29 cellular contexts compared by ENCODE assay signal in genomic region chr15:84891339-84891738, GRCh38. TPM values are rescaled to one million over a fixed set of nuclear protein-coding genes. Genes with fewer than 3 reads are reported as not detected.
"Had no signal": no experiment of that assay in that cellular context is flagged by ENCODE, and none has a peak within 500 bp of the region (broad histone marks: within the 10 kb centered on the region; RNA-seq: fewer than 3 reads in every experiment).

No MANE protein-coding gene starts in this region.

- H3K4me3 ChIP-seq: psoas muscle, right lobe of liver, sigmoid colon, stomach, tibial artery, transverse colon, upper lobe of right lung, uterus had no signal

- H3K4me1 ChIP-seq: parathyroid adenoma, psoas muscle, sigmoid colon, stomach, tibial artery, transverse colon, upper lobe of right lung, uterus had no signal

- ATAC-seq: naive thymus-derived CD4-positive, alpha-beta T cell; natural killer cell; psoas muscle; right cardiac atrium; right lobe of liver; stimulated activated effector memory CD8-positive, alpha-beta T cell treated with anti-CD3 and anti-CD28 coated beads, Interleukin-12 subunit alpha, Interleukin-12 subunit beta, amount 100 ng/mL, for 72 hours; stimulated activated naive B cell treated with anti-CD40 and anti-IgM and Interleukin-4, amounts not matched to agents 10 μg/mL and 1 μg/mL and 100 μg/mL, for 72 hours; upper lobe of right lung had no signal

- H3K27ac Mint-ChIP-seq: progenitor cell of endocrine pancreas; stimulated activated effector memory CD8-positive, alpha-beta T cell treated with anti-CD3 and anti-CD28 coated beads, Interleukin-12 subunit alpha, Interleukin-12 subunit beta, amount 100 ng/mL, for 72 hours; stimulated activated naive B cell treated with anti-CD40 and anti-IgM and Interleukin-4, amounts not matched to agents 10 μg/mL and 1 μg/mL and 100 μg/mL, for 72 hours had no signal

- H3K4me3 Mint-ChIP-seq: naive thymus-derived CD4-positive, alpha-beta T cell; natural killer cell; nephron; stimulated activated effector memory CD8-positive, alpha-beta T cell treated with anti-CD3 and anti-CD28 coated beads, Interleukin-12 subunit alpha, Interleukin-12 subunit beta, amount 100 ng/mL, for 72 hours; stimulated activated naive B cell treated with anti-CD40 and anti-IgM and Interleukin-4, amounts not matched to agents 10 μg/mL and 1 μg/mL and 100 μg/mL, for 72 hours; type B pancreatic cell had no signal

- H3K9me3 ChIP-seq: neutrophil, psoas muscle, right lobe of liver, sigmoid colon, stomach, tibial artery, transverse colon, upper lobe of right lung, uterus had no signal

- H3K9me3 Mint-ChIP-seq: naive thymus-derived CD4-positive, alpha-beta T cell; natural killer cell; nephron; stimulated activated effector memory CD8-positive, alpha-beta T cell treated with anti-CD3 and anti-CD28 coated beads, Interleukin-12 subunit alpha, Interleukin-12 subunit beta, amount 100 ng/mL, for 72 hours; stimulated activated naive B cell treated with anti-CD40 and anti-IgM and Interleukin-4, amounts not matched to agents 10 μg/mL and 1 μg/mL and 100 μg/mL, for 72 hours had no signal

- DNase-seq: naive thymus-derived CD4-positive, alpha-beta T cell; natural killer cell; nucleus accumbens; psoas muscle; right cardiac atrium; right lobe of liver; stimulated activated CD4-positive, alpha-beta T cell treated with anti-CD3 and anti-CD28 coated beads, Interleukin-15, amount 100 ng/mL, for 24 hours; stimulated activated CD4-positive, alpha-beta T cell treated with anti-CD3 and anti-CD28 coated beads, Interleukin-2, amount 100 ng/mL, for 24 hours; stimulated activated CD4-positive, alpha-beta T cell treated with anti-CD3 and anti-CD28 coated beads, Interleukin-2, amount 100 ng/mL, for 48 hours; stimulated activated CD4-positive, alpha-beta T cell treated with anti-CD3 and anti-CD28 coated beads, Interleukin-4, amount 100 ng/mL, for 24 hours; stimulated activated naive B cell treated with anti-CD40 and anti-IgM and Interleukin-4, amounts not matched to agents 10 μg/mL and 1 μg/mL and 100 μg/mL, for 72 hours; stimulated activated naive CD4-positive, alpha-beta T cell treated with Interleukin-2 at 50 U/mL for 16 hours; stomach; tibial artery; transverse colon; uterus had no signal

- H3K4me1 Mint-ChIP-seq: natural killer cell had no signal

- H3K36me3 Mint-ChIP-seq: naive thymus-derived CD4-positive, alpha-beta T cell; natural killer cell; stimulated activated effector memory CD8-positive, alpha-beta T cell treated with anti-CD3 and anti-CD28 coated beads, Interleukin-12 subunit alpha, Interleukin-12 subunit beta, amount 100 ng/mL, for 72 hours; stimulated activated naive B cell treated with anti-CD40 and anti-IgM and Interleukin-4, amounts not matched to agents 10 μg/mL and 1 μg/mL and 100 μg/mL, for 72 hours; type B pancreatic cell had no signal

- H3K27me3 ChIP-seq: neutrophil, right lobe of liver, transverse colon, upper lobe of right lung, uterus had no signal

- H3K36me3 ChIP-seq: neutrophil, sigmoid colon, stomach, tibial artery, transverse colon, upper lobe of right lung, uterus had no signal

- H3K27ac ChIP-seq: neutrophil, parathyroid adenoma, psoas muscle, right lobe of liver, sigmoid colon, stomach, tibial artery, transverse colon, upper lobe of right lung, uterus had no signal

RNA-seq across cellular contexts. Expression of gene SLC28A1, which starts 6.9 kb away (rescaled TPM):
- total RNA-seq: naive thymus-derived CD4-positive, alpha-beta T cell; natural killer cell; omental fat pad; osteocyte; progenitor cell of endocrine pancreas; sigmoid colon; subcutaneous adipose tissue; temporal lobe; transverse colon; upper lobe of right lung had no signal
- polyA plus RNA-seq: naive thymus-derived CD4-positive, alpha-beta T cell; neural cell; sigmoid colon; stomach had no signal
